Comparison of ENCODE assay signal across 23 cellular contexts in genomic region chr10:110372656-110373055, GRCh38.
DNase-seq lines count a peak whose midpoint lies in the region; ATAC-seq, FAIRE-seq and TF ChIP-seq lines count a peak whose summit lies in the region.
"Had no signal": no experiment of that assay in that cellular context is flagged by ENCODE, and none has a peak within 500 bp of the region (broad histone marks: within the 10 kb centered on the region; RNA-seq: fewer than 3 reads in every experiment).

No MANE protein-coding gene starts in this region.

- H3K27me3 ChIP-seq in bronchial epithelial cell (ENCODE audit: control insufficient read depth, insufficient read depth, low read length): no peaks in the 10 kb centered on the region
- H3K27me3 ChIP-seq: right lobe of liver had no signal

- peak overlapping the region; percentile 39 for H3K27ac Mint-ChIP-seq in activated naive CD4-positive, alpha-beta T cell treated with anti-CD3 and anti-CD28 coated beads for 36 hours
- peak overlapping the region; percentile 74 for H3K27ac Mint-ChIP-seq in stimulated activated effector memory CD8-positive, alpha-beta T cell treated with anti-CD3 and anti-CD28 coated beads, Interleukin-12 subunit alpha, Interleukin-12 subunit beta, amount 100 ng/mL, for 72 hours
- H3K27ac Mint-ChIP-seq: activated naive CD8-positive, alpha-beta T cell treated with anti-CD3 and anti-CD28 coated beads, Interleukin-2, amount 10 ng/mL, durations not matched to agents 7 days and 5 days; CD8-positive, alpha-beta T cell had no signal

- peak; percentile 67 for ATAC-seq in stimulated activated effector memory CD8-positive, alpha-beta T cell treated with anti-CD3 and anti-CD28 coated beads, Interleukin-12 subunit alpha, Interleukin-12 subunit beta, amount 100 ng/mL, for 72 hours
- no peak for ATAC-seq in HG03354 (IDR thresholded peaks at IDR 0.05; ENCODE audit: poor library complexity, severe bottlenecking, unreplicated experiment)
- ATAC-seq: CD8-positive, alpha-beta T cell; lower lobe of right lung; right lobe of liver had no signal

- CTCF ChIA-PET in activated naive CD4-positive, alpha-beta T cell treated with anti-CD3 and anti-CD28 coated beads for 36 hours (lab: Charles Lee): interaction anchor here (0.7 to 1.2 kb wide), 4 partner anchors 9 to 174 kb away, joined by 3 to 4 read pairs (median 4); no protein-coding TSS in a partner anchor

- H3K4me1 Mint-ChIP-seq in activated naive CD4-positive, alpha-beta T cell treated with anti-CD3 and anti-CD28 coated beads for 36 hours (ENCODE audit: low read depth): peaks cover 38% of the 10 kb centered on the region
- peaks cover 54% of the 10 kb centered on the region for H3K4me1 Mint-ChIP-seq in stimulated activated effector memory CD8-positive, alpha-beta T cell treated with anti-CD3 and anti-CD28 coated beads, Interleukin-12 subunit alpha, Interleukin-12 subunit beta, amount 100 ng/mL, for 72 hours

- H3K4me3 ChIP-seq in bronchial epithelial cell (ENCODE audit: low read depth, low read length): no peak overlapping the region
- H3K4me3 ChIP-seq: lower lobe of right lung, right lobe of liver had no signal

- intact Hi-C loops in activated naive CD4-positive, alpha-beta T cell treated with anti-CD3 and anti-CD28 coated beads for 36 hours (cut with micrococcal nuclease): loop anchor here (1.0 kb wide), 1 partner anchor 16 kb away; no protein-coding TSS in a partner anchor

- no peak for DNase-seq in activated naive CD4-positive, alpha-beta T cell treated with anti-CD3 and anti-CD28 coated beads for 36 hours
- DNase-seq in activated naive CD4-positive, alpha-beta T cell treated with Interleukin-2 at 50 U/mL for 16 hours: no peak
- DNase-seq in MV-4-11 (lab: John Stamatoyannopoulos, UW) (peak; percentile 16), bronchial epithelial cell (ENCODE audit: low read depth) (peak; percentile 83), NAMALWA (ENCODE audit: low spot score) (no peak), NCI-H1694 treated with DMSO at 0.1 percent for 48 hours (lab: John Stamatoyannopoulos, UW) (no peak)
- no peak for DNase-seq in stimulated activated effector memory CD8-positive, alpha-beta T cell treated with anti-CD3 and anti-CD28 coated beads, Interleukin-12 subunit alpha, Interleukin-12 subunit beta, amount 100 ng/mL, for 72 hours (ENCODE audit: low spot score in 2 of 2)
- DNase-seq: activated CD4-positive, CD25-positive, alpha-beta regulatory T cell treated with anti-CD3 and anti-CD28 coated beads, Interleukin-2, amount 50 U/mL, for 72 hours; activated naive CD8-positive, alpha-beta T cell treated with anti-CD3 and anti-CD28 coated beads, Interleukin-2, amount 10 ng/mL, durations not matched to agents 7 days and 5 days; caudate nucleus; CD8-positive, alpha-beta T cell; head of caudate nucleus; KBM-7; lower lobe of right lung; NCI-H1092 treated with DMSO at 0.1 percent for 48 hours; NCI-H2107; NCI-H524 treated with DMSO at 0.1 percent for 48 hours; occipital lobe; right lobe of liver; stimulated activated CD4-positive, alpha-beta T cell treated with anti-CD3 and anti-CD28 coated beads, Interleukin-1b, Interleukin-23, amount 100 ng/mL, for 48 hours; T-helper 9 cell had no signal

- no peak for FAIRE-seq in bronchial epithelial cell (lab: Jason Lieb, UNC)
- FAIRE-seq: H54 had no signal

- H3K4me3 Mint-ChIP-seq in activated naive CD4-positive, alpha-beta T cell treated with anti-CD3 and anti-CD28 coated beads for 36 hours: no peak overlapping the region
- H3K4me3 Mint-ChIP-seq in stimulated activated effector memory CD8-positive, alpha-beta T cell treated with anti-CD3 and anti-CD28 coated beads, Interleukin-12 subunit alpha, Interleukin-12 subunit beta, amount 100 ng/mL, for 72 hours: no peak overlapping the region
- H3K4me3 Mint-ChIP-seq: activated naive CD8-positive, alpha-beta T cell treated with anti-CD3 and anti-CD28 coated beads, Interleukin-2, amount 10 ng/mL, durations not matched to agents 7 days and 5 days; CD8-positive, alpha-beta T cell had no signal

- H3K27me3 Mint-ChIP-seq in activated naive CD4-positive, alpha-beta T cell treated with anti-CD3 and anti-CD28 coated beads for 36 hours (ENCODE audit: low read depth): no peaks in the 10 kb centered on the region
- H3K27me3 Mint-ChIP-seq: activated naive CD8-positive, alpha-beta T cell treated with anti-CD3 and anti-CD28 coated beads, Interleukin-2, amount 10 ng/mL, durations not matched to agents 7 days and 5 days had no signal

- H3K36me3 ChIP-seq in bronchial epithelial cell (ENCODE audit: control insufficient read depth, insufficient read depth, low read length): no peaks in the 10 kb centered on the region
- H3K36me3 ChIP-seq: lower lobe of right lung, right lobe of liver had no signal

- no peaks in the 10 kb centered on the region for H3K36me3 Mint-ChIP-seq in activated naive CD4-positive, alpha-beta T cell treated with anti-CD3 and anti-CD28 coated beads for 36 hours (ENCODE audit: low read depth)
- H3K36me3 Mint-ChIP-seq in stimulated activated effector memory CD8-positive, alpha-beta T cell treated with anti-CD3 and anti-CD28 coated beads, Interleukin-12 subunit alpha, Interleukin-12 subunit beta, amount 100 ng/mL, for 72 hours: no peaks in the 10 kb centered on the region
- H3K36me3 Mint-ChIP-seq: activated naive CD8-positive, alpha-beta T cell treated with anti-CD3 and anti-CD28 coated beads, Interleukin-2, amount 10 ng/mL, durations not matched to agents 7 days and 5 days; CD8-positive, alpha-beta T cell had no signal

- TF ChIP-seq CTCF in bronchial epithelial cell (IDR thresholded peaks at IDR 0.05; ENCODE audit: insufficient read depth, low read length, severe bottlenecking): no peak

- no peaks in the 10 kb centered on the region for H3K9me3 Mint-ChIP-seq in activated naive CD4-positive, alpha-beta T cell treated with anti-CD3 and anti-CD28 coated beads for 36 hours
- H3K9me3 Mint-ChIP-seq in stimulated activated effector memory CD8-positive, alpha-beta T cell treated with anti-CD3 and anti-CD28 coated beads, Interleukin-12 subunit alpha, Interleukin-12 subunit beta, amount 100 ng/mL, for 72 hours: no peaks in the 10 kb centered on the region
- H3K9me3 Mint-ChIP-seq: activated naive CD8-positive, alpha-beta T cell treated with anti-CD3 and anti-CD28 coated beads, Interleukin-2, amount 10 ng/mL, durations not matched to agents 7 days and 5 days; CD8-positive, alpha-beta T cell had no signal

Comparison
In these comparisons a context has a peak if more than half of its experiments do, and no peak if none do; other contexts are left out.
1. DNase-seq: peak in MV-4-11 (single experiment) and bronchial epithelial cell (single experiment); none in activated naive CD4-positive, alpha-beta T cell treated with anti-CD3 and anti-CD28 coated beads for 36 hours (single experiment), activated naive CD4-positive, alpha-beta T cell treated with Interleukin-2 at 50 U/mL for 16 hours (single experiment), stimulated activated effector memory CD8-positive, alpha-beta T cell treated with anti-CD3 and anti-CD28 coated beads, Interleukin-12 subunit alpha, Interleukin-12 subunit beta, amount 100 ng/mL, for 72 hours (0 of 2), NAMALWA (single experiment) and NCI-H1694 treated with DMSO at 0.1 percent for 48 hours (single experiment).